ENCODE assay signal across 12 cellular contexts in genomic region chr2:62219407-62220159, GRCh38. TPM values are rescaled to one million over a fixed set of nuclear protein-coding genes. Genes with fewer than 3 reads are reported as not detected.
DNase-seq lines count a peak whose midpoint lies in the region; ATAC-seq, FAIRE-seq and TF ChIP-seq lines count a peak whose summit lies in the region.
"Had no signal": no experiment of that assay in that cellular context is flagged by ENCODE, and none has a peak within 500 bp of the region (broad histone marks: within the 10 kb centered on the region; RNA-seq: fewer than 3 reads in every experiment).

No MANE protein-coding gene starts in this region.

- RAD21 ChIA-PET in GM12878 (lab: Charles Lee; ENCODE audit: unreplicated experiment), result interaction anchor here (0.9 to 5.9 kb wide), 5 partner anchors 16 to 181 kb away, joined by 3 to 41 read pairs (median 4); partner anchors contain the start of gene B3GNT2

- no peak for DNase-seq in right lobe of liver
- no peak for DNase-seq in HepG2 (ENCODE audit: low spot score)
- no peak for DNase-seq in GM12878 (ENCODE audit: low read depth, low spot score)
- no peak for DNase-seq in natural killer cell
- DNase-seq in HK-2 (ENCODE audit: unreplicated experiment), result no peak
- DNase-seq in NCI-H2171 (lab: John Stamatoyannopoulos, UW), result no peak
- no peak for DNase-seq in globus pallidus (ENCODE audit: low spot score)
- DNase-seq: GDM1, NCI-H1048, NCI-H446 had no signal

- peaks cover 82% of the 10 kb centered on the region for H3K79me2 ChIP-seq in HepG2 (ENCODE audit: insufficient read depth, low read length)
- peaks cover 99% of the 10 kb centered on the region for H3K79me2 ChIP-seq in GM12878 (ENCODE audit: control insufficient read depth, insufficient read depth, low read length)

- in situ Hi-C loops in HepG2 (cut with HindIII; ENCODE audit: extremely low pct_ligation_motif_present, low pct_unique_long_range_greater_than_20kb) (no loop called here), GM12878 (cut with MboI) (no loop called here)

- SMC1A ChIA-PET in GM12878 (lab: Charles Lee; ENCODE audit: uncharacterized antibody, unreplicated experiment), result interaction anchor here (0.8 to 7.4 kb wide), 9 partner anchors 8 to 226 kb away, joined by 3 to 61 read pairs (median 4); no protein-coding TSS in a partner anchor

- H3K4me2 ChIP-seq in HepG2 (ENCODE audit: low read depth, low read length) (no peak overlapping the region), GM12878 (ENCODE audit: control insufficient read depth, insufficient read depth) (no peak overlapping the region; the same call in 1 of the 2 replicates)

- H3K4me1 ChIP-seq in right lobe of liver, result peaks cover 0 to 57% (median 7%) of the 10 kb centered on the region in 4 donors
- H3K4me1 ChIP-seq in HepG2 (ENCODE audit: insufficient read depth, low read length), result peaks cover 65% of the 10 kb centered on the region
- peaks cover 30% of the 10 kb centered on the region for H3K4me1 ChIP-seq in GM12878 (ENCODE audit: control insufficient read depth, insufficient read depth, low read length)

- H3K9me3 Mint-ChIP-seq in natural killer cell, result no peaks in the 10 kb centered on the region

- no peak overlapping the region for H3K9ac ChIP-seq in HepG2 (ENCODE audit: insufficient read depth, low read depth, low read length)
- H3K9ac ChIP-seq in GM12878 (ENCODE audit: control insufficient read depth, insufficient read depth, low read length), result no peak overlapping the region

- no peaks in the 10 kb centered on the region for H3K36me3 Mint-ChIP-seq in natural killer cell

- TF ChIP-seq EP300 in HepG2 (IDR thresholded peaks at IDR 0.05; ENCODE audit: low read depth in 2 of 2, low read length in 2 of 2) (no peak), HepG2 (CRISPR knock-in tag; IDR thresholded peaks at IDR 0.05; ENCODE audit: borderline replicate concordance) (no peak), GM12878 (IDR thresholded peaks at IDR 0.05; ENCODE audit: borderline replicate concordance in 1 of 2, control insufficient read depth in 1 of 2, low read depth in 2 of 2, low read length in 2 of 2) (no peak)

- H2AFZ ChIP-seq in HepG2 (ENCODE audit: low read length) (no peak overlapping the region), GM12878 (ENCODE audit: control insufficient read depth, low read depth, low read length) (no peak overlapping the region)

- BruUV-seq in HepG2 (replicated peaks; lab: Mats Ljungman, UMichigan) (no TSS peak), GM12878 (replicated peaks; lab: Mats Ljungman, UMichigan) (no TSS peak)

- H3K27me3 ChIP-seq in right lobe of liver (no peaks in the 10 kb centered on the region), HepG2 (ENCODE audit: control insufficient read depth in 1 of 2, insufficient read depth in 2 of 2, low read length in 2 of 2) (no peaks in the 10 kb centered on the region), GM12878 (replicated peaks in 1 of 2; ENCODE audit: control insufficient read depth in 2 of 2, insufficient read depth in 2 of 2, low read length in 1 of 2) (no peaks in the 10 kb centered on the region)

- TF ChIP-seq POLR2A in right lobe of liver (IDR thresholded peaks at IDR 0.05), result no peak
- no peak for TF ChIP-seq POLR2A in HepG2 (IDR thresholded peaks at IDR 0.05; ENCODE audit: insufficient read depth in 1 of 2, low read depth in 2 of 2, low read length in 2 of 2)
- TF ChIP-seq POLR2A in GM12878 (IDR thresholded peaks at IDR 0.05; ENCODE audit: low read depth, low read length), result no peak

- H3K36me3 ChIP-seq in right lobe of liver (peaks cover 0 to 14% (median 6%) of the 10 kb centered on the region in 4 donors), HepG2 (replicated peaks in 1 of 2; ENCODE audit: control insufficient read depth in 1 of 2, insufficient read depth in 2 of 2, low read length in 2 of 2) (peaks cover 7 to 20% of the 10 kb centered on the region in 2 experiments), GM12878 (ENCODE audit: control insufficient read depth in 2 of 2, insufficient read depth in 2 of 2, low read length in 1 of 2) (peaks cover 16 to 19% of the 10 kb centered on the region in 2 experiments)

- no peaks in the 10 kb centered on the region for H3K27me3 Mint-ChIP-seq in natural killer cell (ENCODE audit: low read depth in 2 of 2)

- POLR2A ChIA-PET in HepG2 (lab: Yijun Ruan, JAX), result no interaction called here
- POLR2A ChIA-PET in GM12878 (lab: Charles Lee), result interaction anchor here (1.1 to 4.7 kb wide), 4 partner anchors 8 to 19 kb away, joined by 3 to 17 read pairs (median 3); no protein-coding TSS in a partner anchor

- TF ChIP-seq RAD21 in HepG2 (CRISPR knock-in tag; IDR thresholded peaks at IDR 0.05), result no peak
- no peak for TF ChIP-seq RAD21 in GM12878 (IDR thresholded peaks at IDR 0.05; ENCODE audit: insufficient read depth, low read depth, low read length)

- CTCF ChIA-PET in HepG2 (lab: Yijun Ruan, JAX; ENCODE audit: low intra/inter-chr PET ratio, low total read pairs), result no interaction called here
- CTCF ChIA-PET in GM12878 (lab: Yijun Ruan, JAX), result interaction anchor here (1.2 to 1.6 kb wide), 2 partner anchors 15 to 20 kb away, joined by 3 to 5 read pairs; no protein-coding TSS in a partner anchor

- 65% methylated on average over 3 of the region's 4 CpGs for WGBS in right lobe of liver (ENCODE audit: insufficient coverage, low coverage, low lambda C conversion rate, missing lambda C conversion rate)
- whole genome bisulfite sequencing in HepG2 (ENCODE audit: low lambda C conversion rate), result 97% methylated on average over 4 of the region's 4 CpGs
- 72% methylated on average over 4 of the region's 4 CpGs for WGBS in GM12878 (ENCODE audit: insufficient coverage, insufficient replicate concordance, low lambda C conversion rate, missing lambda C conversion rate)

- H4K20me1 ChIP-seq in HepG2 (ENCODE audit: insufficient read depth, low read length) (peaks cover 72% of the 10 kb centered on the region), GM12878 (ENCODE audit: control insufficient read depth, insufficient read depth) (peaks cover 34% of the 10 kb centered on the region)

- no peak for TF ChIP-seq CTCF in right lobe of liver (IDR thresholded peaks at IDR 0.05)
- TF ChIP-seq CTCF in HepG2 (CRISPR knock-in tag; IDR thresholded peaks at IDR 0.05), result no peak
- no peak for TF ChIP-seq CTCF in GM12878 (IDR thresholded peaks at IDR 0.05 in 2 of 3, conservative IDR thresholded peaks at IDR 0.05 in 1 of 3; ENCODE audit: control insufficient read depth in 2 of 3, extremely low read depth in 1 of 3, insufficient read depth in 1 of 3, low read depth in 3 of 3, low read length in 3 of 3)
- no peak for TF ChIP-seq CTCF in natural killer cell (IDR thresholded peaks at IDR 0.05)

- no peaks in the 10 kb centered on the region for H3K9me3 ChIP-seq in right lobe of liver
- H3K9me3 ChIP-seq in HepG2 (ENCODE audit: low read length), result peaks cover 9% of the 10 kb centered on the region; the same call in 1 of the 2 replicates
- H3K9me3 ChIP-seq in GM12878 (replicated peaks; ENCODE audit: control insufficient read depth, insufficient read depth, low read length), result no peaks in the 10 kb centered on the region; the same call in 1 of the 3 replicates

- peak overlapping the region; percentile 86 to 93 for H3K27ac Mint-ChIP-seq in natural killer cell

- H3K27ac ChIP-seq in right lobe of liver (peak overlapping the region in 1 of 3 donors; percentile 7), HepG2 (ENCODE audit: extremely low read length, insufficient read depth, low read length) (no peak overlapping the region), GM12878 (ENCODE audit: control insufficient read depth, insufficient read depth) (peak overlapping the region; percentile 23; the same call in 1 of the 2 replicates)

- H3K4me1 Mint-ChIP-seq in natural killer cell, result peaks cover 90 to 94% of the 10 kb centered on the region in 2 donors

- ATAC-seq in right lobe of liver (peak in 3 of 4 donors; percentile 13 to 21 (median 14)), HepG2 (no peak), GM12878 (peak; percentile 10), natural killer cell (peak; percentile 24 to 55 (median 40)), HG03571 (IDR thresholded peaks at IDR 0.05; ENCODE audit: unreplicated experiment) (no peak)
- ATAC-seq: HCT116 had no signal

- intact Hi-C loops in right lobe of liver (cut with DNase I), result no loop called here
- intact Hi-C loops in HepG2 (cut with micrococcal nuclease; ENCODE audit: unreplicated experiment), result no loop called here
- intact Hi-C loops in GM12878 (cut with micrococcal nuclease; ENCODE audit: unreplicated experiment), result no loop called here
- intact Hi-C loops in natural killer cell (cut with micrococcal nuclease), result loop anchor here (2.0 kb wide), 1 partner anchor 23 kb away; the partner anchor contains the start of gene B3GNT2

- no peak overlapping the region for H3K4me3 ChIP-seq in right lobe of liver
- H3K4me3 ChIP-seq in HepG2 (replicated peaks in 1 of 3; ENCODE audit: insufficient read depth in 1 of 3, low read depth in 2 of 3, low read length in 3 of 3), result no peak overlapping the region
- no peak overlapping the region for H3K4me3 ChIP-seq in GM12878

- FAIRE-seq in HepG2 (lab: Jason Lieb, UNC), result no peak
- FAIRE-seq in GM12878 (lab: Jason Lieb, UNC), result no peak

- peak overlapping the region; percentile 45 for H3K4me3 Mint-ChIP-seq in natural killer cell

RNA-seq across cellular contexts. Expression of gene B3GNT2, which starts 23.7 kb away (rescaled TPM):
- 10 to 100 TPM in 3 of 6 experiments, 1 to 10 TPM in 3; 9.1 to 11.0 (median 9.9) TPM for total RNA-seq in right lobe of liver
- total RNA-seq in HepG2 (2016; rRNA removed; fragmentation: Illumina TruSeq; extraction: Trizol), result 19.5 and 28.5 TPM in 2 replicates
- total RNA-seq in HepG2 (2016; cell fraction: cytosol; rRNA removed; fragmentation: Illumina TruSeq; extraction: Trizol; ENCODE audit: low read depth), result 5.6 and 5.7 TPM in 2 replicates
- 19.3 and 27.8 TPM in 2 replicates for total RNA-seq in HepG2 (2016; cell fraction: insoluble cytoplasmic fraction; rRNA removed; fragmentation: Illumina TruSeq; extraction: Trizol)
- total RNA-seq in HepG2 (2016; cell fraction: membrane; rRNA removed; fragmentation: Illumina TruSeq; extraction: Trizol), result 13.3 and 14.8 TPM in 2 replicates
- 27.5 and 28.5 TPM in 2 replicates for total RNA-seq in HepG2 (2016; cell fraction: nucleus; rRNA removed; fragmentation: Illumina TruSeq; extraction: Trizol)
- polyA plus RNA-seq in HepG2 (2011; rRNA removed), result 26.3 and 29.3 TPM in 2 replicates
- polyA plus RNA-seq in HepG2 (2011; cell fraction: cytosol; rRNA removed), result 15.9 and 28.7 TPM in 2 replicates
- polyA plus RNA-seq in HepG2 (2011; cell fraction: nucleus; rRNA removed), result 7.3 and 11.3 TPM in 2 replicates
- 54.4 and 58.5 TPM in 2 replicates for polyA plus RNA-seq in HepG2 (2012)
- polyA plus RNA-seq in HepG2 (2016; cell fraction: cytosol; fragmentation: Illumina TruSeq; extraction: Trizol; ENCODE audit: low read depth), result 1.4 and 1.7 TPM in 2 replicates
- polyA plus RNA-seq in HepG2 (2016; cell fraction: insoluble cytoplasmic fraction; fragmentation: Illumina TruSeq; extraction: Trizol; ENCODE audit: low read depth), result 17.4 and 17.6 TPM in 2 replicates
- 5.6 and 5.8 TPM in 2 replicates for polyA plus RNA-seq in HepG2 (2016; cell fraction: membrane; fragmentation: Illumina TruSeq; extraction: Trizol; ENCODE audit: low read depth)
- polyA plus RNA-seq in HepG2 (2016; cell fraction: nucleus; fragmentation: Illumina TruSeq; extraction: Trizol; ENCODE audit: insufficient read depth, low read depth), result 29.6 and 33.7 TPM in 2 replicates
- polyA minus RNA-seq in HepG2 (2011; rRNA and poly(A)+ RNA removed; ENCODE audit: low replicate concordance), result 11.0 and 33.8 TPM in 2 replicates
- 29.1 and 41.9 TPM in 2 replicates for polyA minus RNA-seq in HepG2 (2011; cell fraction: cytosol; rRNA and poly(A)+ RNA removed)
- polyA minus RNA-seq in HepG2 (2011; cell fraction: nucleus; rRNA and poly(A)+ RNA removed), result 28.5 and 42.8 TPM in 2 replicates
- total RNA-seq in GM12878 (2013; cell fraction: nucleolus; rRNA removed), result 162 and 165 TPM in 2 replicates
- total RNA-seq in GM12878 (2014; rRNA removed), result 78.7 and 97.7 TPM in 2 replicates
- total RNA-seq in GM12878 (2014; rRNA removed; fragmentation: Illumina TruSeq; extraction: Trizol), result 93.5 and 98.4 TPM in 2 replicates
- total RNA-seq in GM12878 (2021), result 59.6 and 63.8 TPM in 2 replicates
- polyA plus RNA-seq in GM12878 (2011; ENCODE audit: low read depth), result 31.4 TPM
- 73.9 and 100 TPM in 2 replicates for polyA plus RNA-seq in GM12878 (2011; rRNA removed)
- polyA plus RNA-seq in GM12878 (2011; cell fraction: cytosol; rRNA removed), result 32.6 and 37.4 TPM in 2 replicates
- polyA plus RNA-seq in GM12878 (2011; cell fraction: nucleus; rRNA removed), result 25.4 and 27.2 TPM in 2 replicates
- 41.8 and 83.8 TPM in 2 replicates for polyA plus RNA-seq in GM12878 (2012)
- polyA plus RNA-seq in GM12878 (2014; fragmentation: Illumina TruSeq; extraction: Trizol), result 84.8 and 117 TPM in 2 replicates
- polyA plus RNA-seq in GM12878 (2014; fragmentation: Nextera tagmentation; extraction: Ambion mirVana), result 10 to 100 TPM; 19.7 to 36.5 TPM
- polyA plus RNA-seq in GM12878 (2014; rRNA removed), result 48.3 and 58.9 TPM in 2 replicates
- polyA plus RNA-seq in GM12878 (2016; fragmentation: Nextera tagmentation; extraction: Ambion mirVana), result 100 to 1,000 TPM; 102 to 103 TPM
- polyA minus RNA-seq in GM12878 (2011; rRNA and poly(A)+ RNA removed), result 72.0 and 80.5 TPM in 2 replicates
- 27.7 and 31.4 TPM in 2 replicates for polyA minus RNA-seq in GM12878 (2011; cell fraction: cytosol; rRNA and poly(A)+ RNA removed)
- 20.8 and 31.0 TPM in 2 replicates for polyA minus RNA-seq in GM12878 (2011; cell fraction: nucleus; rRNA and poly(A)+ RNA removed)
- total RNA-seq in natural killer cell, result 10 to 100 TPM; 51.9 to 68.0 (median 54.0) TPM

Comparison
In these comparisons a context has a peak if more than half of its experiments do, and no peak if none do; other contexts are left out.
1. ATAC-seq: peak in right lobe of liver (3 of 4), GM12878 (single experiment) and natural killer cell (3 of 3); none in HepG2 (single experiment) and HG03571 (single experiment).